In genomic region chr22:29336751-29337490, GRCh38 we compare ENCODE assay signal across 23 cellular contexts. TPM values are rescaled to one million over a fixed set of nuclear protein-coding genes. Genes with fewer than 3 reads are reported as not detected.
DNase-seq lines count a peak whose midpoint lies in the region; ATAC-seq and TF ChIP-seq lines count a peak whose summit lies in the region.
"Had no signal": no experiment of that assay in that cellular context is flagged by ENCODE, and none has a peak within 500 bp of the region (broad histone marks: within the 10 kb centered on the region; RNA-seq: fewer than 3 reads in every experiment).

No MANE protein-coding gene starts in this region.

- H3K27me3 ChIP-seq in BLaER1 (no peaks in the 10 kb centered on the region), MG63 (no peaks in the 10 kb centered on the region), endodermal cell (ENCODE audit: control insufficient read depth, insufficient read depth, low read length, poor library complexity, severe bottlenecking) (no peaks in the 10 kb centered on the region)
- no peaks in the 10 kb centered on the region for H3K27me3 ChIP-seq in CD8-positive, alpha-beta memory T cell (ENCODE audit: insufficient read depth, low read length, poor library complexity, severe bottlenecking)
- H3K27me3 ChIP-seq: ovary, upper lobe of left lung had no signal

- no peaks in the 10 kb centered on the region for H3K9me3 ChIP-seq in BLaER1
- no peaks in the 10 kb centered on the region for H3K9me3 ChIP-seq in MG63
- H3K9me3 ChIP-seq in endodermal cell (ENCODE audit: control insufficient read depth, low read length) = no peaks in the 10 kb centered on the region
- H3K9me3 ChIP-seq in CD8-positive, alpha-beta memory T cell (ENCODE audit: low read length) = no peaks in the 10 kb centered on the region
- H3K9me3 ChIP-seq: ovary, upper lobe of left lung had no signal

- no peaks in the 10 kb centered on the region for H3K9me3 Mint-ChIP-seq in endodermal cell
- H3K9me3 Mint-ChIP-seq in CD8-positive, alpha-beta memory T cell = no peaks in the 10 kb centered on the region
- H3K9me3 Mint-ChIP-seq: activated CD8-positive, alpha-beta T cell treated with anti-CD3 and anti-CD28 coated beads for 36 hours; brain; dendritic cell treated with granulocyte-macrophage colony-stimulating factor and Interleukin-4, amounts not matched to agents 40 ng/mL and 50 ng/mL, for 4 days; H9 had no signal

- H3K36me3 ChIP-seq in BLaER1 = peaks cover 63% of the 10 kb centered on the region
- H3K36me3 ChIP-seq in MG63 = peaks cover 32% of the 10 kb centered on the region
- peaks cover 70% of the 10 kb centered on the region for H3K36me3 ChIP-seq in endodermal cell (ENCODE audit: control insufficient read depth, insufficient read depth, low read length)
- peaks cover 26% of the 10 kb centered on the region for H3K36me3 ChIP-seq in CD8-positive, alpha-beta memory T cell (ENCODE audit: insufficient read depth, low read length)
- H3K36me3 ChIP-seq: ovary had no signal

- no peak overlapping the region for H3K4me3 ChIP-seq in BLaER1
- no peak overlapping the region for H3K4me3 ChIP-seq in MG63
- no peak overlapping the region for H3K4me3 ChIP-seq in endodermal cell (ENCODE audit: low read length)
- no peak overlapping the region for H3K4me3 ChIP-seq in CD8-positive, alpha-beta memory T cell (ENCODE audit: low read length)
- H3K4me3 ChIP-seq: ovary, upper lobe of left lung had no signal

- ATAC-seq in left lobe of liver (peak; percentile 83), sciatic nerve (peak; percentile 6)
- ATAC-seq: activated CD8-positive, alpha-beta T cell treated with anti-CD3 and anti-CD28 coated beads for 36 hours had no signal

- H3K36me3 Mint-ChIP-seq in endodermal cell (ENCODE audit: low read depth) = peaks cover 50% of the 10 kb centered on the region
- peaks cover 5 to 91% (median 14%) of the 10 kb centered on the region in 3 donors for H3K36me3 Mint-ChIP-seq in CD8-positive, alpha-beta memory T cell

- peaks cover 34% of the 10 kb centered on the region; the same call in 1 of the 2 replicates for H4K20me1 ChIP-seq in BLaER1

- CTCF ChIA-PET in CD8-positive, alpha-beta memory T cell (lab: Charles Lee) = no interaction called here

- H3K27ac ChIP-seq in BLaER1 (peak overlapping the region; percentile 28), endodermal cell (ENCODE audit: low read depth, low read length) (no peak overlapping the region)
- no peak overlapping the region for H3K27ac ChIP-seq in CD8-positive, alpha-beta memory T cell (ENCODE audit: low read depth, low read length)
- H3K27ac ChIP-seq: ovary, upper lobe of left lung, WERI-Rb-1 had no signal

- 97 to 99% methylated on average over 14 of the region's 14 CpGs for WGBS in endodermal cell (ENCODE audit: insufficient coverage in 1 of 2, insufficient read length in 1 of 2), 2 experiments

- no peak overlapping the region for H3K9ac ChIP-seq in BLaER1
- no peak overlapping the region for H3K9ac ChIP-seq in endodermal cell (ENCODE audit: extremely low read depth, low read length, poor library complexity, severe bottlenecking)

- H3K27ac Mint-ChIP-seq in endodermal cell = no peak overlapping the region
- H3K27ac Mint-ChIP-seq in CD8-positive, alpha-beta memory T cell = peak overlapping the region in 3 of 8 donors; percentile 2 to 54 (median 17)
- H3K27ac Mint-ChIP-seq: activated CD8-positive, alpha-beta T cell treated with anti-CD3 and anti-CD28 coated beads for 36 hours; activated naive CD8-positive, alpha-beta T cell had no signal

- peaks cover 11% of the 10 kb centered on the region for H3K4me1 Mint-ChIP-seq in endodermal cell
- no peaks in the 10 kb centered on the region for H3K4me1 Mint-ChIP-seq in CD8-positive, alpha-beta memory T cell
- H3K4me1 Mint-ChIP-seq: brain, H9 had no signal

- POLR2A ChIA-PET in CD8-positive, alpha-beta memory T cell (lab: Charles Lee) = no interaction called here

- H3K4me2 ChIP-seq in BLaER1 = peak overlapping the region; percentile 84

- peaks cover 100% of the 10 kb centered on the region for H3K4me1 ChIP-seq in BLaER1
- no peaks in the 10 kb centered on the region for H3K4me1 ChIP-seq in endodermal cell (ENCODE audit: control insufficient read depth, insufficient read depth, low read length)
- no peaks in the 10 kb centered on the region for H3K4me1 ChIP-seq in CD8-positive, alpha-beta memory T cell (ENCODE audit: insufficient read depth, low read length)

- intact Hi-C loops in sciatic nerve (cut with DNase I) = no loop called here

- no peak overlapping the region for H3K4me3 Mint-ChIP-seq in endodermal cell
- H3K4me3 Mint-ChIP-seq in CD8-positive, alpha-beta memory T cell = no peak overlapping the region
- H3K4me3 Mint-ChIP-seq: activated CD8-positive, alpha-beta T cell treated with anti-CD3 and anti-CD28 coated beads for 36 hours; activated naive CD8-positive, alpha-beta T cell; brain; dendritic cell treated with granulocyte-macrophage colony-stimulating factor and Interleukin-4, amounts not matched to agents 40 ng/mL and 50 ng/mL, for 4 days; H9 had no signal

- peak; percentile 38 for DNase-seq in MG63
- DNase-seq in left lobe of liver (ENCODE audit: low spot score) = peak; percentile 93
- no peak for DNase-seq in sciatic nerve (ENCODE audit: low spot score)
- no peak for DNase-seq in endodermal cell
- DNase-seq in NCI-H69 (lab: John Stamatoyannopoulos, UW) = no peak
- no peak for DNase-seq in CD8-positive, alpha-beta memory T cell
- DNase-seq in activated T-cell treated with anti-CD3 and anti-CD28 coated beads for 4 hours = no peak
- DNase-seq: activated CD8-positive, alpha-beta T cell treated with anti-CD3 and anti-CD28 coated beads for 36 hours; activated T-cell treated with anti-CD3 and anti-CD28 coated beads, Interleukin-2, amount 50 U/mL, for 48 hours; COR-L47; H9; KG1; left cardiac atrium; NCI-H1048; NCI-H2081 treated with DMSO at 0.1 percent for 48 hours; NCI-H510A; ovary; WERI-Rb-1 had no signal

- H3K27me3 Mint-ChIP-seq in endodermal cell (ENCODE audit: insufficient read depth) = no peaks in the 10 kb centered on the region
- peaks cover 0 to 1% of the 10 kb centered on the region in 2 donors for H3K27me3 Mint-ChIP-seq in CD8-positive, alpha-beta memory T cell
- H3K27me3 Mint-ChIP-seq: activated CD8-positive, alpha-beta T cell treated with anti-CD3 and anti-CD28 coated beads for 36 hours; activated naive CD8-positive, alpha-beta T cell; brain; dendritic cell treated with granulocyte-macrophage colony-stimulating factor and Interleukin-4, amounts not matched to agents 40 ng/mL and 50 ng/mL, for 4 days had no signal

- TF ChIP-seq CTCF in endodermal cell (conservative IDR thresholded peaks at IDR 0.05) = no peak

RNA-seq across cellular contexts. Expression of gene RASL10A, which starts 21.4 kb away (rescaled TPM):
- total RNA-seq in MG63 (2014; rRNA removed; shearing (Covaris generic); ENCODE audit: low replicate concordance) = not detected in 2 replicates
- total RNA-seq in left lobe of liver = 1.0 TPM
- 2.2 TPM for total RNA-seq in sciatic nerve
- total RNA-seq in endodermal cell = 1 to 10 TPM; 1.3 TPM
- polyA plus RNA-seq in endodermal cell (2013, experiment 1 of 2) = 1.0 TPM
- 1.1 TPM for polyA plus RNA-seq in endodermal cell (2013, experiment 2 of 2)
- not detected for total RNA-seq in CD8-positive, alpha-beta memory T cell
- not detected for polyA plus RNA-seq in CD8-positive, alpha-beta memory T cell

RNA-seq across cellular contexts. Expression of gene GAS2L1, which starts 30.5 kb away (rescaled TPM):
- 15.5 and 15.9 TPM in 2 replicates for total RNA-seq in MG63 (2014; rRNA removed; shearing (Covaris generic); ENCODE audit: low replicate concordance)
- 14.3 TPM for total RNA-seq in left lobe of liver
- 31.8 TPM for total RNA-seq in sciatic nerve
- total RNA-seq in endodermal cell = 10 to 100 TPM; 22.2 to 24.9 TPM
- polyA plus RNA-seq in endodermal cell (2013, experiment 1 of 2) = 13.9 TPM
- polyA plus RNA-seq in endodermal cell (2013, experiment 2 of 2) = 14.7 TPM
- total RNA-seq in CD8-positive, alpha-beta memory T cell = under 1 TPM; 0.61 to 0.71 TPM
- 0.58 TPM for polyA plus RNA-seq in CD8-positive, alpha-beta memory T cell

RNA-seq across cellular contexts. Expression of gene AP1B1, which starts 51.4 kb away (rescaled TPM):
- total RNA-seq in MG63 (2014; rRNA removed; shearing (Covaris generic); ENCODE audit: low replicate concordance) = 49.3 and 75.2 TPM in 2 replicates
- total RNA-seq in left lobe of liver = 37.9 TPM
- 47.1 TPM for total RNA-seq in sciatic nerve
- 10 to 100 TPM; 64.9 to 76.6 TPM for total RNA-seq in endodermal cell
- 51.3 TPM for polyA plus RNA-seq in endodermal cell (2013, experiment 1 of 2)
- 49.8 TPM for polyA plus RNA-seq in endodermal cell (2013, experiment 2 of 2)
- 10 to 100 TPM; 75.0 to 75.1 TPM for total RNA-seq in CD8-positive, alpha-beta memory T cell
- polyA plus RNA-seq in CD8-positive, alpha-beta memory T cell = 22.9 TPM

Comparison
In these comparisons a context has a peak if more than half of its experiments do, and no peak if none do; other contexts are left out.
1. DNase-seq: peak in MG63 (single experiment) and left lobe of liver (single experiment); none in sciatic nerve (single experiment), endodermal cell (single experiment), NCI-H69 (single experiment), CD8-positive, alpha-beta memory T cell (0 of 5) and activated T-cell treated with anti-CD3 and anti-CD28 coated beads for 4 hours (single experiment).